22 cellular contexts compared by ENCODE assay signal in genomic region chr14:40629144-40629543, GRCh38.
DNase-seq lines count a peak whose midpoint lies in the region; ATAC-seq and TF ChIP-seq lines count a peak whose summit lies in the region.
"Had no signal": no experiment of that assay in that cellular context is flagged by ENCODE, and none has a peak within 500 bp of the region (broad histone marks: within the 10 kb centered on the region; RNA-seq: fewer than 3 reads in every experiment).

No MANE protein-coding gene starts in this region.

- no peaks in the 10 kb centered on the region for H3K27me3 Mint-ChIP-seq in chondrocyte (ENCODE audit: low read depth)
- H3K27me3 Mint-ChIP-seq: activated CD4-positive, alpha-beta memory T cell treated with anti-CD3 and anti-CD28 coated beads for 36 hours; stimulated activated naive CD8-positive, alpha-beta T cell treated with anti-CD3 and anti-CD28 coated beads, Interleukin-15, amount 100 ng/mL, for 72 hours; T-helper 17 cell had no signal

- peak overlapping the region; percentile 50 for H3K27ac Mint-ChIP-seq in chondrocyte (ENCODE audit: unreplicated experiment)
- H3K27ac Mint-ChIP-seq: activated CD4-positive, alpha-beta memory T cell treated with anti-CD3 and anti-CD28 coated beads for 36 hours; activated naive CD4-positive, alpha-beta T cell treated with anti-CD3 and anti-CD28 coated beads for 36 hours; stimulated activated naive CD8-positive, alpha-beta T cell treated with anti-CD3 and anti-CD28 coated beads, Interleukin-15, amount 100 ng/mL, for 72 hours; T-helper 17 cell had no signal

- H3K4me3 Mint-ChIP-seq in chondrocyte (ENCODE audit: unreplicated experiment): peak overlapping the region; percentile 75
- H3K4me3 Mint-ChIP-seq: activated CD4-positive, alpha-beta memory T cell treated with anti-CD3 and anti-CD28 coated beads for 36 hours; activated naive CD4-positive, alpha-beta T cell treated with anti-CD3 and anti-CD28 coated beads for 36 hours; activated T-cell treated with anti-CD3 and anti-CD28 coated beads, Interleukin-2, amount 50 U/mL, for 4 hours; stimulated activated naive CD8-positive, alpha-beta T cell treated with anti-CD3 and anti-CD28 coated beads, Interleukin-15, amount 100 ng/mL, for 72 hours had no signal

- H3K9me3 Mint-ChIP-seq in chondrocyte (ENCODE audit: low read depth): no peaks in the 10 kb centered on the region
- H3K9me3 Mint-ChIP-seq: activated CD4-positive, alpha-beta memory T cell treated with anti-CD3 and anti-CD28 coated beads for 36 hours; activated naive CD4-positive, alpha-beta T cell treated with anti-CD3 and anti-CD28 coated beads for 36 hours; activated T-cell treated with anti-CD3 and anti-CD28 coated beads, Interleukin-2, amount 50 U/mL, for 4 hours had no signal

- ATAC-seq in mucosa of descending colon: no peak
- ATAC-seq: A549; activated T-cell treated with anti-CD3 and anti-CD28 coated beads, Interleukin-2, amount 50 U/mL, for 4 hours; stimulated activated naive CD8-positive, alpha-beta T cell treated with anti-CD3 and anti-CD28 coated beads, Interleukin-15, amount 100 ng/mL, for 72 hours; T-helper 17 cell had no signal

- no peaks in the 10 kb centered on the region for H3K36me3 Mint-ChIP-seq in chondrocyte (ENCODE audit: low read depth)
- H3K36me3 Mint-ChIP-seq: activated CD4-positive, alpha-beta memory T cell treated with anti-CD3 and anti-CD28 coated beads for 36 hours had no signal

- H3K27ac ChIP-seq in HUES64 (ENCODE audit: low read depth, low read length): no peak overlapping the region
- no peak overlapping the region for H3K27ac ChIP-seq in neural cell (ENCODE audit: low read length)
- H3K27ac ChIP-seq: A549; BLaER1 treated with 17β-estradiol and CSF1 and Interleukin-3, amounts not matched to agents 10 nM and 100 nM; parathyroid adenoma; sigmoid colon; VCaP had no signal

- H3K4me2 ChIP-seq in neural cell (ENCODE audit: low read length): no peak overlapping the region
- H3K4me2 ChIP-seq: A549; BLaER1 treated with 17β-estradiol and CSF1 and Interleukin-3, amounts not matched to agents 10 nM and 100 nM had no signal

- TF ChIP-seq RAD21 in neural cell (conservative IDR thresholded peaks at IDR 0.05): no peak

- H3K9me2 ChIP-seq in neural cell (ENCODE audit: insufficient read depth, low read length): no peaks in the 10 kb centered on the region

- no peaks in the 10 kb centered on the region for H3K9me3 ChIP-seq in BE2C
- H3K9me3 ChIP-seq in HUES64 (ENCODE audit: insufficient read depth, low read depth, low read length): no peaks in the 10 kb centered on the region
- no peaks in the 10 kb centered on the region for H3K9me3 ChIP-seq in neural cell (ENCODE audit: low read length)
- peaks cover 43% of the 10 kb centered on the region for H3K9me3 ChIP-seq in mucosa of descending colon
- H3K9me3 ChIP-seq in HAP-1: no peaks in the 10 kb centered on the region
- H3K9me3 ChIP-seq: A549, sigmoid colon had no signal

- no peaks in the 10 kb centered on the region for H4K20me1 ChIP-seq in neural cell (ENCODE audit: insufficient read depth)
- H4K20me1 ChIP-seq: BLaER1 treated with 17β-estradiol and CSF1 and Interleukin-3, amounts not matched to agents 10 nM and 100 nM had no signal

- in situ Hi-C loops in HAP-1 (cut with MboI; ENCODE audit: low sequenced_read_pairs): no loop called here

- H3K79me2 ChIP-seq in neural cell (replicated peaks; ENCODE audit: insufficient read depth, low read length): no peaks in the 10 kb centered on the region
- H3K79me2 ChIP-seq: parathyroid adenoma had no signal

- H2AFZ ChIP-seq in neural cell (ENCODE audit: low read depth, low read length): no peak overlapping the region
- H2AFZ ChIP-seq: parathyroid adenoma had no signal

- H3K4me3 ChIP-seq in BE2C (ENCODE audit: low read depth, low read length): peak overlapping the region; percentile 19; the same call in 1 of the 2 replicates
- peak overlapping the region; percentile 49 for H3K4me3 ChIP-seq in HUES64 (ENCODE audit: low read length)
- peak overlapping the region; percentile 57 for H3K4me3 ChIP-seq in neural cell (ENCODE audit: low read length)
- H3K4me3 ChIP-seq in mucosa of descending colon: no peak overlapping the region
- no peak overlapping the region for H3K4me3 ChIP-seq in HAP-1
- H3K4me3 ChIP-seq: A549; BLaER1 treated with 17β-estradiol and CSF1 and Interleukin-3, amounts not matched to agents 10 nM and 100 nM; sigmoid colon had no signal

- no peak for TF ChIP-seq CTCF in BE2C (IDR thresholded peaks at IDR 0.05; ENCODE audit: low read depth, low read length)
- no peak for TF ChIP-seq CTCF in chondrocyte (IDR thresholded peaks at IDR 0.05)
- TF ChIP-seq CTCF in neural cell (IDR thresholded peaks at IDR 0.05; ENCODE audit: poor library complexity, severe bottlenecking): no peak
- no peak for TF ChIP-seq CTCF in mucosa of descending colon (IDR thresholded peaks at IDR 0.05)

- H3K27me3 ChIP-seq in BE2C (no peaks in the 10 kb centered on the region), HUES64 (ENCODE audit: insufficient read depth, low read length) (no peaks in the 10 kb centered on the region), neural cell (ENCODE audit: insufficient read depth, low read depth, low read length) (no peaks in the 10 kb centered on the region), HAP-1 (ENCODE audit: low read depth) (no peaks in the 10 kb centered on the region)
- H3K27me3 ChIP-seq: BLaER1 treated with 17β-estradiol and CSF1 and Interleukin-3, amounts not matched to agents 10 nM and 100 nM; sigmoid colon had no signal

- H3K9ac ChIP-seq in HUES64 (ENCODE audit: low read depth, low read length) (no peak overlapping the region), neural cell (ENCODE audit: low read length) (no peak overlapping the region)
- H3K9ac ChIP-seq: BLaER1 treated with 17β-estradiol and CSF1 and Interleukin-3, amounts not matched to agents 10 nM and 100 nM; parathyroid adenoma had no signal

- no peak for DNase-seq in BE2C
- DNase-seq in chondrocyte (ENCODE audit: low spot score): no peak
- no peak for DNase-seq in mucosa of descending colon
- DNase-seq in HAP-1 (ENCODE audit: low spot score in 2 of 2): no peak
- DNase-seq in NCI-H1105 treated with DMSO at 0.1 percent for 48 hours (lab: John Stamatoyannopoulos, UW): no peak
- DNase-seq in COR-L47 (lab: John Stamatoyannopoulos, UW): no peak
- DNase-seq: activated CD4-positive, alpha-beta memory T cell treated with anti-CD3 and anti-CD28 coated beads for 36 hours; activated naive CD4-positive, alpha-beta T cell treated with anti-CD3 and anti-CD28 coated beads for 36 hours; activated T-cell treated with anti-CD3 and anti-CD28 coated beads, Interleukin-2, amount 50 U/mL, for 4 hours; cerebellar nuclear complex; effector memory CD4-positive, alpha-beta T cell; NCI-H2081 treated with DMSO at 0.1 percent for 48 hours; NCI-H526 treated with DMSO at 0.1 percent for 48 hours; sigmoid colon; stimulated activated naive CD8-positive, alpha-beta T cell treated with anti-CD3 and anti-CD28 coated beads, Interleukin-15, amount 100 ng/mL, for 72 hours; T-helper 17 cell had no signal

- H3K4me1 ChIP-seq in BE2C (no peaks in the 10 kb centered on the region), HUES64 (ENCODE audit: insufficient read depth, low read length) (no peaks in the 10 kb centered on the region), mucosa of descending colon (ENCODE audit: low read depth) (no peaks in the 10 kb centered on the region), HAP-1 (peaks cover 14% of the 10 kb centered on the region)
- H3K4me1 ChIP-seq: A549; BLaER1 treated with 17β-estradiol and CSF1 and Interleukin-3, amounts not matched to agents 10 nM and 100 nM; parathyroid adenoma; sigmoid colon had no signal

- no peak for TF ChIP-seq EP300 in neural cell (conservative IDR thresholded peaks at IDR 0.05; ENCODE audit: poor library complexity, severe bottlenecking)

- H3K36me3 ChIP-seq in BE2C: no peaks in the 10 kb centered on the region
- H3K36me3 ChIP-seq in HUES64 (ENCODE audit: insufficient read depth, low read length): no peaks in the 10 kb centered on the region
- H3K36me3 ChIP-seq in neural cell (ENCODE audit: insufficient read depth, low read length): no peaks in the 10 kb centered on the region
- no peaks in the 10 kb centered on the region for H3K36me3 ChIP-seq in mucosa of descending colon (ENCODE audit: low read depth)
- H3K36me3 ChIP-seq in HAP-1 (replicated peaks): no peaks in the 10 kb centered on the region
- H3K36me3 ChIP-seq: BLaER1 treated with 17β-estradiol and CSF1 and Interleukin-3, amounts not matched to agents 10 nM and 100 nM; sigmoid colon had no signal

- intact Hi-C loops in mucosa of descending colon (cut with DNase I, micrococcal nuclease): no loop called here

- H3F3A ChIP-seq in neural cell (ENCODE audit: insufficient read depth, low read length, poor library complexity, severe bottlenecking): no peaks in the 10 kb centered on the region

- 83% methylated on average over 3 of the region's 3 CpGs for WGBS in HUES64

- peaks cover 4% of the 10 kb centered on the region for H3K4me1 Mint-ChIP-seq in chondrocyte (ENCODE audit: low read depth)
- H3K4me1 Mint-ChIP-seq: stimulated activated naive CD8-positive, alpha-beta T cell treated with anti-CD3 and anti-CD28 coated beads, Interleukin-15, amount 100 ng/mL, for 72 hours; T-helper 17 cell had no signal

TF ChIP-seq in neural cell, 6 proteins besides CTCF, POLR2A, EP300 and RAD21 (continues in another document):
- TF ChIP-seq MXI1 (conservative IDR thresholded peaks at IDR 0.05; ENCODE audit: poor library complexity, severe bottlenecking) (no peak), POLR2AphosphoS5 (IDR thresholded peaks at IDR 0.05) (no peak)

Comparison
In these comparisons a context has a peak if more than half of its experiments do, and no peak if none do; other contexts are left out.
1. H3K4me3 ChIP-seq: peak in BE2C (single experiment), HUES64 (single experiment) and neural cell (single experiment); none in mucosa of descending colon (single experiment) and HAP-1 (single experiment).